8 cellular contexts compared by ENCODE assay signal in the genomic region with DNA sequence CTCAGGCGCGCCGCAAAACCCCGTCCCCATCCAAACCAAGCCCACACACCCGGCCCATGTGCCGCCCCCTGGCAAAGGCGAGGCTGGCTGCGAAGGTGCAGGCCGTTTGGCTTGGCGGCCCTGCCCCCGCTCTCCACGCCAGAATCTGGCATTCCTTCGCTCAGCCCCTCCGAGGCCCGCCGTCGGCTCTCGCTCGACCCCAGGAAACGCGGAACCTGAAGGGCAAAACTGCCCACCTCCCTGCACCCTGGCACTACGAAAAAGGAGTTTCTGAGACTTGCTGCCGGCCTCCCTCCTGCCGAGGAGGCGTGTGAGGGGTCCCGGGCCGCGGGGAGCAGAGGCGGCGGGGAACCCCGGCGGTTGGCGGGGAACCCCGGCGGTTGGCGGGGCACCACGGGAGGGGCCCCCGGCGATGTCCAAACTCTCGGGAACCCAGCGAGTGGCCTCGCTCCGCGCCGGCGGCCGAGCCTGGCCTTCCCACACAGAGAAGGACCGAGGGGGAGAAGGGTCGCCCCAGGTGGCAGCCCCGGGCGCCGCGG. TPM values are rescaled to one million over a fixed set of nuclear protein-coding genes. Genes with fewer than 3 reads are reported as not detected.
A peak's percentile ranks its signal among the peaks of the same experiment; 100 is the strongest.
DNase-seq lines count a peak whose midpoint lies in the region; ATAC-seq and TF ChIP-seq lines count a peak whose summit lies in the region.
"Not testable (repeated sequence)": the region's sequence is repeated elsewhere in the genome, so short reads cannot be mapped to it uniquely, and the experiment has no call there.

No MANE protein-coding gene starts in this region.

- no CpG with 5 or more reads among the region's 53 CpGs for WGBS in gastroesophageal sphincter (ENCODE audit: low coverage in 1 of 2), 2 donors
- no CpG with 5 or more reads among the region's 53 CpGs for WGBS in mesodermal cell (ENCODE audit: insufficient coverage in 2 of 2), 2 experiments
- no CpG with 5 or more reads among the region's 53 CpGs for WGBS in transverse colon (ENCODE audit: low coverage in 1 of 2), 2 donors

- intact Hi-C loops in transverse colon (cut with DNase I; ENCODE audit: low total_unique reads), result not testable (repeated sequence)

- not testable (repeated sequence) for TF ChIP-seq CTCF in GM12865 (IDR thresholded peaks at IDR 0.05; ENCODE audit: insufficient read depth, low read depth, low read length, missing control alignments); brain microvascular endothelial cell (IDR thresholded peaks at IDR 0.05; ENCODE audit: low read depth, low read length, missing control alignments); gastroesophageal sphincter (IDR thresholded peaks at IDR 0.05); transverse colon (IDR thresholded peaks at IDR 0.05)

- not testable (repeated sequence) for TF ChIP-seq EP300 in gastroesophageal sphincter (IDR thresholded peaks at IDR 0.05); transverse colon (IDR thresholded peaks at IDR 0.05; ENCODE audit: low read depth)

- not testable (repeated sequence) for H3K4me1 ChIP-seq in SJCRH30; gastroesophageal sphincter; mesodermal cell (ENCODE audit: control insufficient read depth, insufficient read depth, low read length, poor library complexity, severe bottlenecking); transverse colon

- H3K27me3 ChIP-seq in SJCRH30; brain microvascular endothelial cell (replicated peaks); gastroesophageal sphincter; transverse colon: not testable (repeated sequence)

- H3K4me3 ChIP-seq in GM12865 (ENCODE audit: low read depth, low read length) (peak overlapping the region; percentile 54), SJCRH30 (peak overlapping the region; percentile 81), brain microvascular endothelial cell (ENCODE audit: low read depth, low read length) (peak overlapping the region; percentile 61), gastroesophageal sphincter (peak overlapping the region; percentile 60 to 99), mesodermal cell (ENCODE audit: extremely low read depth, insufficient read depth, low read length, poor library complexity, severe bottlenecking) (peak overlapping the region; percentile 49), skeletal muscle cell (ENCODE audit: low read depth, low read length) (peak overlapping the region; percentile 54), transverse colon (peak overlapping the region in 3 of 4 donors; percentile 48 to 75 (median 59))

- not testable (repeated sequence) for TF ChIP-seq POLR2A in gastroesophageal sphincter (IDR thresholded peaks at IDR 0.05); transverse colon (IDR thresholded peaks at IDR 0.05)

- in situ Hi-C loops in brain microvascular endothelial cell (cut with HindIII; ENCODE audit: low pct_ligation_motif_present, low sequenced_read_pairs); transverse colon (cut with MboI; ENCODE audit: low pct_ligation_motif_present in 1 of 4, low pct_unique_long_range_greater_than_20kb in 1 of 4, low sequenced_read_pairs in 3 of 4): not testable (repeated sequence)

- ATAC-seq in gastroesophageal sphincter, result not testable (repeated sequence)

- not testable (repeated sequence) for H3K9me3 ChIP-seq in SJCRH30 (replicated peaks); gastroesophageal sphincter; mesodermal cell (ENCODE audit: control insufficient read depth, low read length); transverse colon

- DNase-seq in GM12865 (ENCODE audit: low read depth); skeletal muscle cell (ENCODE audit: low read depth): not testable (repeated sequence)
- DNase-seq in SJCRH30 (peak in 1 of 2 experiments; percentile 25), brain microvascular endothelial cell (peak; percentile 0), transverse colon (peak; percentile 6)
- DNase-seq in activated CD8-positive, alpha-beta memory T cell treated with anti-CD3 and anti-CD28 coated beads, Interleukin-2, amount 50 U/mL, for 48 hours, result peak; percentile 76

- not testable (repeated sequence) for H3K36me3 ChIP-seq in SJCRH30; brain microvascular endothelial cell (replicated peaks); gastroesophageal sphincter; mesodermal cell (ENCODE audit: control insufficient read depth, insufficient read depth, low read length); transverse colon

- H3K27ac ChIP-seq in SJCRH30 (peak overlapping the region; percentile 53; the same call in 1 of the 2 replicates), brain microvascular endothelial cell (peak overlapping the region; percentile 75), gastroesophageal sphincter (peak overlapping the region; percentile 68 to 89 (median 80)), transverse colon (peak overlapping the region; percentile 83 to 88 (median 88))
- not testable (repeated sequence) for H3K27ac ChIP-seq in mesodermal cell (ENCODE audit: low read depth, low read length, severe bottlenecking)

RNA-seq across cellular contexts. Expression of a gene that starts 0.6 kb away (rescaled TPM):
- 18.3 and 22.4 TPM in 2 replicates for total RNA-seq in SJCRH30 (2014; rRNA removed; shearing (Covaris generic))
- total RNA-seq in gastroesophageal sphincter (10 to 100 TPM; 30.1 to 54.2 (median 48.3) TPM), transverse colon (100 to 1,000 TPM in 1 of 4 donors, 10 to 100 TPM in 3; 18.3 to 158 (median 41.6) TPM)
- polyA plus RNA-seq in mesodermal cell (2013, experiment 1 of 2), result 16.2 TPM
- 13.3 TPM for polyA plus RNA-seq in mesodermal cell (2013, experiment 2 of 2)
